ENCODE assay signal across 17 cellular contexts in the genomic region with DNA sequence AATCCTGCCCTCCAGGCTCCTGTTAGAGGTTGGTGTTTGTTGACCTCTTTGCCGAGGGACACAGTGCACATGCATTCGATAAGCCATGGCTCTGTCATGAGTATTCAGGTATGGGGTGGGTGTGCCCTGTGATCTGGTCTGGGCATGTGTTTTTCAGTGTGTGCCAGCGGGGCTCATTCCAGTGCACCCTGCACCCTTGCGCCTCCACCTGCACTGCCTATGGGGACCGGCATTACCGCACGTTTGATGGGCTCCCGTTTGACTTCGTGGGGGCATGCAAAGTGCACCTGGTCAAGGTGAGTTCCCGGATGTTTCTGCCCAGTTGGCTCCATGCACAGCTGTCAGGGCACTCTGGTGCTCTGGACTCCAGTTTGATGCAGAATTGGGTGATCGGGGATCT. TPM values are rescaled to one million over a fixed set of nuclear protein-coding genes. Genes with fewer than 3 reads are reported as not detected.
DNase-seq lines count a peak whose midpoint lies in the region; ATAC-seq and TF ChIP-seq lines count a peak whose summit lies in the region.
"Had no signal": no experiment of that assay in that cellular context is flagged by ENCODE, and none has a peak within 500 bp of the region (broad histone marks: within the 10 kb centered on the region; RNA-seq: fewer than 3 reads in every experiment).

No MANE protein-coding gene starts in this region.

- no peaks in the 10 kb centered on the region for H3K27me3 Mint-ChIP-seq in glutamatergic neuron (ENCODE audit: unreplicated experiment)

- H3K4me3 Mint-ChIP-seq in glutamatergic neuron (ENCODE audit: unreplicated experiment) = no peak overlapping the region
- H3K4me3 Mint-ChIP-seq: CD4-positive, CD25-positive, alpha-beta regulatory T cell; HFFc6 had no signal

- no peaks in the 10 kb centered on the region for H3K36me3 Mint-ChIP-seq in glutamatergic neuron (ENCODE audit: unreplicated experiment)
- H3K36me3 Mint-ChIP-seq: CD4-positive, CD25-positive, alpha-beta regulatory T cell had no signal

- TF ChIP-seq CTCF in heart left ventricle (IDR thresholded peaks at IDR 0.05) (no peak), upper lobe of right lung (IDR thresholded peaks at IDR 0.05) (no peak), glutamatergic neuron (IDR thresholded peaks at IDR 0.05; ENCODE audit: partially characterized antibody, unreplicated experiment) (no peak)

- DNase-seq in cardiac septum (ENCODE audit: low spot score) (peak; percentile 51), heart left ventricle (no peak), mesenteric fat pad (ENCODE audit: low spot score) (peak; percentile 68), upper lobe of right lung (peak; percentile 57), medulla oblongata (ENCODE audit: extremely low spot score) (no peak), NCI-H1436 (lab: John Stamatoyannopoulos, UW) (no peak), glutamatergic neuron (no peak)
- DNase-seq: 8988T; AML-193; CD4-positive, CD25-positive, alpha-beta regulatory T cell; DMS53; GF-D8; GOT3; HFFc6 had no signal

- intact Hi-C loops in cardiac septum (cut with DNase I) (no loop called here), heart left ventricle (cut with DNase I) (no loop called here), upper lobe of right lung (cut with DNase I) (no loop called here)

- no peaks in the 10 kb centered on the region for H3K4me1 Mint-ChIP-seq in glutamatergic neuron (ENCODE audit: low read depth, unreplicated experiment)
- H3K4me1 Mint-ChIP-seq: CD4-positive, CD25-positive, alpha-beta regulatory T cell had no signal

- H3K36me3 ChIP-seq in heart left ventricle (no peaks in the 10 kb centered on the region), upper lobe of right lung (no peaks in the 10 kb centered on the region)
- H3K36me3 ChIP-seq: BLaER1, HAP-1 had no signal

- H3K27ac Mint-ChIP-seq in glutamatergic neuron (ENCODE audit: unreplicated experiment) = no peak overlapping the region
- H3K27ac Mint-ChIP-seq: CD4-positive, CD25-positive, alpha-beta regulatory T cell; HFFc6 had no signal

- H3K9me3 ChIP-seq in heart left ventricle (no peaks in the 10 kb centered on the region), upper lobe of right lung (no peaks in the 10 kb centered on the region)
- H3K9me3 ChIP-seq: BLaER1, HAP-1 had no signal

- ATAC-seq in heart left ventricle = no peak
- ATAC-seq in esophagus mucosa = peak; percentile 70
- ATAC-seq in upper lobe of right lung = no peak

- H3K27me3 ChIP-seq in heart left ventricle (peaks cover 0 to 7% (median 0%) of the 10 kb centered on the region in 9 donors), upper lobe of right lung (no peaks in the 10 kb centered on the region)

- WGBS in heart left ventricle, 4 donors = 87 to 93% (median 89%) methylated on average over 11 of the region's 11 CpGs

- H3K27ac ChIP-seq in heart left ventricle = no peak overlapping the region
- no peak overlapping the region for H3K27ac ChIP-seq in upper lobe of right lung
- H3K27ac ChIP-seq: BLaER1 had no signal

- TF ChIP-seq POLR2A in heart left ventricle (IDR thresholded peaks at IDR 0.05) = no peak

- peaks cover 1% of the 10 kb centered on the region for H3K9me3 Mint-ChIP-seq in glutamatergic neuron (ENCODE audit: unreplicated experiment)
- H3K9me3 Mint-ChIP-seq: HFFc6 had no signal

- H3K4me3 ChIP-seq in heart left ventricle (no peak overlapping the region), upper lobe of right lung (no peak overlapping the region)
- H3K4me3 ChIP-seq: BLaER1, HAP-1 had no signal

- no peaks in the 10 kb centered on the region for H3K4me1 ChIP-seq in heart left ventricle
- H3K4me1 ChIP-seq in upper lobe of right lung = no peaks in the 10 kb centered on the region
- H3K4me1 ChIP-seq: BLaER1, HAP-1 had no signal

RNA-seq across cellular contexts. Expression of a gene that starts 44.2 kb away (rescaled TPM):
- total RNA-seq in cardiac septum (not detected), heart left ventricle (not detected), esophagus mucosa (not detected), mesenteric fat pad (not detected), upper lobe of right lung (not detected), glutamatergic neuron (ENCODE audit: unreplicated experiment) (not detected)
- polyA plus RNA-seq in heart left ventricle = not detected
- total RNA-seq: CD4-positive, CD25-positive, alpha-beta regulatory T cell; HFFc6 had no signal
- polyA plus RNA-seq: CD4-positive, CD25-positive, alpha-beta regulatory T cell had no signal

RNA-seq across cellular contexts. Expression of a gene that starts 47.1 kb away (rescaled TPM):
- total RNA-seq in cardiac septum (not detected), heart left ventricle (under 1 TPM in 1 of 9 donors, not detected in 8; 0.16 TPM), esophagus mucosa (0.12 TPM), mesenteric fat pad (0.19 TPM), upper lobe of right lung (not detected), glutamatergic neuron (ENCODE audit: unreplicated experiment) (not detected)
- polyA plus RNA-seq in heart left ventricle = under 1 TPM; 0.06 to 0.23 TPM
- total RNA-seq: CD4-positive, CD25-positive, alpha-beta regulatory T cell; HFFc6 had no signal
- polyA plus RNA-seq: CD4-positive, CD25-positive, alpha-beta regulatory T cell had no signal

Comparison
In these comparisons a context has a peak if more than half of its experiments do, and no peak if none do; other contexts are left out.
1. DNase-seq: peak in cardiac septum (single experiment), mesenteric fat pad (single experiment) and upper lobe of right lung (single experiment); none in heart left ventricle (0 of 5), medulla oblongata (single experiment), NCI-H1436 (single experiment) and glutamatergic neuron (single experiment).